In the genomic region with DNA sequence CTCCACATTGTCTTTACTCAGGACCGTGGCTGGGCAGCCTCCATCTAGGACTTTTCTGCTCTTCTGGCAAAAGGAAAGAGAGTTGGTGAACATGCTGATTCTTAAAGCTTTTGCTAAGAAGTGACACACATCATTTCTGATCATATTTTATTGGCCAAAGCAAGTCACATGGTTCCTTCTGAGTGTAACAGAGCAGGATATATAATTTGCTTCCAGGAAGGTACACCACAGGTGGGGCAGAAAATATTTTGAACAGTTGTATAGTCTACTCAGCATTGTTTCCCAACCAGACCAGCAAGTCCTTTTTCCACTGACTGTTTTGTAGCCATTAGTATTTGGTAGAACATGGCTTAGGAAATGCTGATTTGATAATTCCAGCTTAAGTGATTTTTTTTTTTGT, we compare ENCODE assay signal across 19 cellular contexts.
"Had no signal": no experiment of that assay in that cellular context is flagged by ENCODE, and none has a peak within 500 bp of the region (broad histone marks: within the 10 kb centered on the region; RNA-seq: fewer than 3 reads in every experiment).

No MANE protein-coding gene starts in this region.

- H3K9me3 ChIP-seq: esophagus squamous epithelium, left lung, neutrophil had no signal

- H3K36me3 Mint-ChIP-seq: brain had no signal

- H3K4me3 Mint-ChIP-seq: brain; central memory CD8-positive, alpha-beta T cell; natural killer cell had no signal

- DNase-seq: activated CD4-positive, alpha-beta T cell treated with anti-CD3 and anti-CD28 coated beads, Interleukin-2, amount 50 U/mL, for 48 hours; activated CD4-positive, CD25-positive, alpha-beta regulatory T cell treated with anti-CD3 and anti-CD28 coated beads, Interleukin-2, amount 50 U/mL, for 72 hours; activated CD8-positive, alpha-beta memory T cell treated with anti-CD3 and anti-CD28 coated beads, Interleukin-2, amount 50 U/mL, for 4 hours; activated naive CD4-positive, alpha-beta T cell; amygdala; esophagus squamous epithelium; hippocampal formation; kidney; left lung; mammary epithelial cell; natural killer cell; stimulated activated CD4-positive, alpha-beta T cell treated with anti-CD3 and anti-CD28 coated beads, Interleukin-12 subunit alpha, Interleukin-12 subunit beta, amount 100 ng/mL, for 4 hours; stimulated activated CD4-positive, alpha-beta T cell treated with anti-CD3 and anti-CD28 coated beads, Interleukin-2, amount 100 ng/mL, for 24 hours; SW 1271 had no signal

- H3K4me1 ChIP-seq: esophagus squamous epithelium, parathyroid adenoma had no signal

- ATAC-seq: left lung, natural killer cell had no signal

- H3K4me3 ChIP-seq: coronary artery, esophagus squamous epithelium, left lung had no signal

- H3K79me2 ChIP-seq: parathyroid adenoma had no signal

- H3K27ac ChIP-seq: coronary artery, esophagus squamous epithelium, left lung, neutrophil, parathyroid adenoma had no signal

- H3K9me3 Mint-ChIP-seq: brain; central memory CD8-positive, alpha-beta T cell; natural killer cell had no signal

- H3K27me3 ChIP-seq: esophagus squamous epithelium, left lung, neutrophil had no signal

- H3K27me3 Mint-ChIP-seq: brain; central memory CD8-positive, alpha-beta T cell had no signal

- H2AFZ ChIP-seq: parathyroid adenoma had no signal

- H3K36me3 ChIP-seq: left lung, neutrophil had no signal
